8 cellular contexts compared by ENCODE assay signal in the genomic region with DNA sequence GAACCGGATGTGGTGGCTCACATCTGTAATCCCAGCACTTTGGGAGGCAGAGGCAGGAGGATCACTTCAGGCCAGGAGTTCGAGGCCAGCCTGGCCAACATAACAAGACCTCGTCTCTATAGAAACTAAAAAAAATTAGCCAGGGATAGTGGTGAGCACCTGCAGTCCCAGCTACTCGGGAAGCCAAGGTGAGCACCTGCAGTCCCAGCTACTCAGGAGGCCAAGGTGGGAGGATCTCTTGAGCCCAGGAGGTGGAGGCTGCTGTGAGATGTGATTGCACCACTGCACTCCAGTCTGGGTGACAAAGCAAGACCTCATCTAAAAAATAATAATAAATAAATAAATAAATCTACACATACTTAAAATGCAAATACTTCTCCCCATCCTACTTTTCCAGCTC.
"Had no signal": no experiment of that assay in that cellular context is flagged by ENCODE, and none has a peak within 500 bp of the region (broad histone marks: within the 10 kb centered on the region; RNA-seq: fewer than 3 reads in every experiment).

No MANE protein-coding gene starts in this region.

- H3K4me1 Mint-ChIP-seq: IgD-negative memory B cell had no signal

- FAIRE-seq: HTR-8/SVneo, K562 had no signal

- H3K9me3 Mint-ChIP-seq: IgD-negative memory B cell had no signal

- H3K4me3 ChIP-seq: K562 had no signal

- H3K27ac ChIP-seq: HL-60, KMS-11 had no signal

- H3K4me3 Mint-ChIP-seq: IgD-negative memory B cell had no signal

- H3K9ac ChIP-seq: KMS-11 had no signal

- H3K27ac Mint-ChIP-seq: IgD-negative memory B cell had no signal

- H3K4me2 ChIP-seq: KMS-11 had no signal

- H3K36me3 Mint-ChIP-seq: IgD-negative memory B cell had no signal

- ATAC-seq: K562 had no signal

- DNase-seq: IMR-90, KBM-7, KG1 had no signal
